In the genomic region with DNA sequence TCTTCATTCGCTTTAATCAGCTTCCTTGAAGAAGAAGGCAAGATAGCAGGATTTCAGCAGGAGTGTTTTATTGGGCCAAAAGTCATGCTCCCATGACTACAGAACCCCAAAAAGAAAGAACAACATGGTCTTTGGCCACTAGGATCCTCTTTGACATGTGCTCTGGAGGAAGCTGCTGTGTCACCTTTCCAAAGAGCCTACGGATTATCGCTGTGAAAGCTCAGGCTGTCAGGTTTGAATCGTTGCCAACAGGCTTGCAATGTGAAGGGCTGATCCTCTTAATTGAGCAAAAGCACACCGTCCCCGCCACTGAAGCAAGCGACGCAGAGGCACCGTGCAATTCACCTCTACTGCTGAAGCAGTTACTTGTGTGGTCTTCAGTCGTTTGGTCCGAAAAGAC, we compare ENCODE assay signal across 19 cellular contexts. TPM values are rescaled to one million over a fixed set of nuclear protein-coding genes. Genes with fewer than 3 reads are reported as not detected.
DNase-seq lines count a peak whose midpoint lies in the region; ATAC-seq lines count a peak whose summit lies in the region.
"Had no signal": no experiment of that assay in that cellular context is flagged by ENCODE, and none has a peak within 500 bp of the region (broad histone marks: within the 10 kb centered on the region; RNA-seq: fewer than 3 reads in every experiment).

No MANE protein-coding gene starts in this region.

- H3K23ac ChIP-seq in neuronal stem cell (ENCODE audit: low read depth, low read length, poor library complexity) = no peak overlapping the region

- no peak overlapping the region for H4K91ac ChIP-seq in neuronal stem cell (ENCODE audit: low read depth, low read length, poor library complexity)

- H2BK15ac ChIP-seq in neuronal stem cell (ENCODE audit: low read length) = no peak overlapping the region

- no peak overlapping the region for H3K4me3 ChIP-seq in neuronal stem cell (ENCODE audit: low read length in 2 of 2)
- H3K4me3 ChIP-seq: lower lobe of right lung had no signal

- no CpG with 5 or more reads among the region's 11 CpGs for WGBS in neuronal stem cell (ENCODE audit: extremely low coverage in 2 of 2, insufficient read length in 2 of 2, insufficient replicate concordance in 1 of 2), 2 donors

- H3K4me2 ChIP-seq in neuronal stem cell (ENCODE audit: insufficient read depth, low read length, poor library complexity, severe bottlenecking) = no peak overlapping the region

- no peak overlapping the region for H2BK5ac ChIP-seq in neuronal stem cell (ENCODE audit: low read length)

- no peaks in the 10 kb centered on the region for H3K27me3 ChIP-seq in neuronal stem cell (ENCODE audit: control insufficient read depth in 3 of 3, insufficient read depth in 3 of 3, low read depth in 1 of 3, low read length in 3 of 3)

- H4K8ac ChIP-seq in neuronal stem cell (ENCODE audit: low read depth, low read length) = no peak overlapping the region

- H3K79me1 ChIP-seq in neuronal stem cell (ENCODE audit: low read depth, low read length) = no peaks in the 10 kb centered on the region

- H2BK120ac ChIP-seq in neuronal stem cell (ENCODE audit: low read depth, low read length) = no peak overlapping the region

- H2AFZ ChIP-seq in neuronal stem cell (ENCODE audit: low read length) = no peak overlapping the region

- no peak for ATAC-seq in GM18520 (IDR thresholded peaks at IDR 0.05; ENCODE audit: unreplicated experiment)
- no peak for ATAC-seq in HG03095 (IDR thresholded peaks at IDR 0.05; ENCODE audit: unreplicated experiment)
- ATAC-seq: CD8-positive, alpha-beta T cell; lower lobe of right lung; naive thymus-derived CD8-positive, alpha-beta T cell; PC-3; sciatic nerve had no signal

- H2AK5ac ChIP-seq in neuronal stem cell (ENCODE audit: low read depth, low read length) = no peak overlapping the region

- no peak overlapping the region for H3K18ac ChIP-seq in neuronal stem cell (ENCODE audit: low read length)

- no peaks in the 10 kb centered on the region for H3K36me3 ChIP-seq in neuronal stem cell (replicated peaks in 1 of 2; ENCODE audit: control insufficient read depth in 2 of 2, insufficient read depth in 2 of 2, low read length in 2 of 2)
- H3K36me3 ChIP-seq: lower lobe of right lung had no signal

- H3K4me1 ChIP-seq in neuronal stem cell (ENCODE audit: control insufficient read depth in 2 of 2, insufficient read depth in 1 of 2, low read depth in 1 of 2, low read length in 2 of 2) = peaks cover 0 to 3% of the 10 kb centered on the region in 2 donors
- H3K4me1 ChIP-seq: lower lobe of right lung had no signal

- no peak overlapping the region for H2BK12ac ChIP-seq in neuronal stem cell (ENCODE audit: low read length)

- H3K9me3 ChIP-seq in neuronal stem cell (replicated peaks in 1 of 2; ENCODE audit: control insufficient read depth in 2 of 2, insufficient read depth in 1 of 2, low read depth in 1 of 2, low read length in 2 of 2) = no peaks in the 10 kb centered on the region
- H3K9me3 ChIP-seq: lower lobe of right lung had no signal

- H3K27ac ChIP-seq in neuronal stem cell (replicated peaks; ENCODE audit: low read length) = no peak overlapping the region
- H3K27ac ChIP-seq: 22Rv1, lower lobe of right lung had no signal

- H3K14ac ChIP-seq in neuronal stem cell (ENCODE audit: low read length) = no peak overlapping the region

- no peak overlapping the region for H3K4ac ChIP-seq in neuronal stem cell (ENCODE audit: low read length)

- no peak overlapping the region for H3K9ac ChIP-seq in neuronal stem cell (ENCODE audit: low read depth, low read length, poor library complexity)

- DNase-seq in DMS153 (lab: John Stamatoyannopoulos, UW) (peak; percentile 14), DMS153 treated with DMSO at 0.1 percent for 48 hours (lab: John Stamatoyannopoulos, UW; ENCODE audit: unreplicated experiment) (no peak), NCI-H2029 treated with DMSO at 0.1 percent for 48 hours (lab: John Stamatoyannopoulos, UW) (peak; percentile 82), SHP77 treated with DMSO at 0.1 percent for 48 hours (lab: John Stamatoyannopoulos, UW) (peak; percentile 64), neuronal stem cell (ENCODE audit: low spot score) (peak; percentile 20), GOT3 (lab: John Stamatoyannopoulos, UW) (no peak)
- DNase-seq: activated B cell treated with CpG ODN at 0.5 μM for 24 hours; activated naive CD4-positive, alpha-beta T cell treated with anti-CD3 and anti-CD28 coated beads, Interleukin-2, amount 10 ng/mL, durations not matched to agents 7 days and 5 days; CD8-positive, alpha-beta T cell; H7; lower lobe of right lung; naive thymus-derived CD8-positive, alpha-beta T cell; PC-3; stimulated activated CD4-positive, alpha-beta T cell treated with anti-CD3 and anti-CD28 coated beads, Interleukin-4, amount 100 ng/mL, for 24 hours; SW 1271 had no signal

RNA-seq across cellular contexts. Expression of a gene that starts 29.0 kb away (rescaled TPM):
- polyA plus RNA-seq in neuronal stem cell (2013, experiment 1 of 2) = 4.2 TPM
- 3.9 TPM for polyA plus RNA-seq in neuronal stem cell (2013, experiment 2 of 2)

Comparison
In these comparisons a context has a peak if more than half of its experiments do, and no peak if none do; other contexts are left out.
1. DNase-seq: peak in DMS153 (single experiment), NCI-H2029 treated with DMSO at 0.1 percent for 48 hours (single experiment), SHP77 treated with DMSO at 0.1 percent for 48 hours (single experiment) and neuronal stem cell (single experiment); none in DMS153 treated with DMSO at 0.1 percent for 48 hours (single experiment) and GOT3 (single experiment).